ENCODE assay signal across 17 cellular contexts in the genomic region with DNA sequence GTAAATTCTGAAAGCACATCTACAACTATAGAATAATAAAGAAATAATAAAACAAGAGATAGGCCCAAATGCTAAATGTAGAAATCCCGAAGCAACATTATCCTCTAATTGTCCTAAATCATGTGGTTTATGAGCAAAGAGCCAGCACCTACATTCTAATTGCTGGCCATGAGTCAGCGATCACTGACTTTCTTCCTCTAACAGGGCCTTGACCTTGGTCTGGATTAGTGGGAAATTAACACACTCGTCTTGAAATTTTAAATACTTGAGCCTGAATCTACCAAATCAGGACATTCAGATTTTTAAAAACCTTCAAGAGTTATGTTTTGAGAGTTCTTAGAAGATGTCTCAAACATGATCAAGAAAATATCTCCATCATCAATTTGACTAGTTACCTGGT.
DNase-seq lines count a peak whose midpoint lies in the region; ATAC-seq and TF ChIP-seq lines count a peak whose summit lies in the region.
"Had no signal": no experiment of that assay in that cellular context is flagged by ENCODE, and none has a peak within 500 bp of the region (broad histone marks: within the 10 kb centered on the region; RNA-seq: fewer than 3 reads in every experiment).

No MANE protein-coding gene starts in this region.

- H3K4me3 ChIP-seq in SJSA1 (no peak overlapping the region), fibroblast of mammary gland (ENCODE audit: control insufficient read depth, low read depth, low read length) (no peak overlapping the region), aorta (ENCODE audit: low read length in 2 of 2) (no peak overlapping the region)
- H3K4me3 ChIP-seq: GM12878, heart right ventricle, left lung had no signal

- H3K4me1 ChIP-seq in SJSA1 (replicated peaks) (peaks cover 49% of the 10 kb centered on the region), aorta (ENCODE audit: control insufficient read depth in 1 of 2, insufficient read depth in 2 of 2, low read length in 2 of 2) (peaks cover 2% of the 10 kb centered on the region in 2 donors)
- H3K4me1 ChIP-seq: heart right ventricle, left lung had no signal

- H3K27ac ChIP-seq in SJSA1 (peak overlapping the region; percentile 98), aorta (ENCODE audit: low read depth in 1 of 2, low read length in 2 of 2) (peak overlapping the region; percentile 28 to 78)
- H3K27ac ChIP-seq: 22Rv1, heart right ventricle, left lung had no signal

- H3K36me3 ChIP-seq in SJSA1 (no peaks in the 10 kb centered on the region), aorta (ENCODE audit: control insufficient read depth in 1 of 2, insufficient read depth in 2 of 2, low read length in 1 of 2) (no peaks in the 10 kb centered on the region)
- H3K36me3 ChIP-seq: heart right ventricle, left lung had no signal

- H3K9me3 ChIP-seq in SJSA1 (replicated peaks) (no peaks in the 10 kb centered on the region), aorta (ENCODE audit: control insufficient read depth, low read length) (no peaks in the 10 kb centered on the region)
- H3K9me3 ChIP-seq: heart right ventricle, left lung had no signal

- H3K27me3 ChIP-seq in SJSA1 (replicated peaks) (no peaks in the 10 kb centered on the region), aorta (ENCODE audit: control insufficient read depth in 1 of 2, insufficient read depth in 2 of 2, low read length in 1 of 2) (no peaks in the 10 kb centered on the region)
- H3K27me3 ChIP-seq: heart right ventricle, left lung had no signal

- ATAC-seq in aorta (ENCODE audit: low FRiP score) (no peak), HG03354 (IDR thresholded peaks at IDR 0.05; ENCODE audit: poor library complexity, severe bottlenecking, unreplicated experiment) (no peak)
- ATAC-seq: GM12878, heart right ventricle had no signal

- DNase-seq in DMS53 (lab: John Stamatoyannopoulos, UW) = peak; percentile 43
- DNase-seq in DMS53 treated with DMSO at 0.1 percent for 48 hours (lab: John Stamatoyannopoulos, UW; ENCODE audit: unreplicated experiment) = no peak
- peak in 1 of 2 experiments; percentile 47 for DNase-seq in SJSA1 (ENCODE audit: low read depth in 1 of 2, low spot score in 2 of 2)
- DNase-seq in fibroblast of mammary gland (ENCODE audit: low read depth) = peak; percentile 49
- no peak for DNase-seq in aorta
- no peak for DNase-seq in GM13977 (ENCODE audit: low spot score)
- DNase-seq in cortex of kidney (lab: John Stamatoyannopoulos, UW) = no peak
- DNase-seq: activated CD4-positive, CD25-positive, alpha-beta regulatory T cell; activated CD8-positive, alpha-beta memory T cell treated with anti-CD3 and anti-CD28 coated beads, Interleukin-2, amount 50 U/mL, for 48 hours; activated naive CD8-positive, alpha-beta T cell treated with anti-CD3 and anti-CD28 coated beads for 36 hours; DMS 273 treated with DMSO at 0.1 percent for 48 hours; heart right ventricle; left lung; NCI-H1694 treated with DMSO at 0.1 percent for 48 hours had no signal

- intact Hi-C loops in aorta (cut with DNase I) = loop anchor here in 1 of 2 donors (10.0 kb wide), 1 partner anchor 489 kb away; no protein-coding TSS in a partner anchor

- 52 to 69% methylated on average over 3 of the region's 3 CpGs for WGBS in aorta, 2 donors

- in situ Hi-C loops in GM13977 (cut with MboI; ENCODE audit: low pct_unique_long_range_greater_than_20kb, low sequenced_read_pairs, unreplicated experiment) = no loop called here

- TF ChIP-seq CTCF in fibroblast of mammary gland (conservative IDR thresholded peaks at IDR 0.05; ENCODE audit: control insufficient read depth, insufficient read depth, low read depth, low read length) = no peak
- TF ChIP-seq CTCF in GM13977 (IDR thresholded peaks at IDR 0.05; ENCODE audit: extremely low read depth, insufficient read depth, missing control alignments) = no peak

Comparison
In these comparisons a context has a peak if more than half of its experiments do, and no peak if none do; other contexts are left out.
1. DNase-seq: peak in DMS53 (single experiment) and fibroblast of mammary gland (single experiment); none in DMS53 treated with DMSO at 0.1 percent for 48 hours (single experiment), aorta (0 of 2), GM13977 (single experiment) and cortex of kidney (single experiment).